ENCODE assay signal across 38 cellular contexts in the genomic region with DNA sequence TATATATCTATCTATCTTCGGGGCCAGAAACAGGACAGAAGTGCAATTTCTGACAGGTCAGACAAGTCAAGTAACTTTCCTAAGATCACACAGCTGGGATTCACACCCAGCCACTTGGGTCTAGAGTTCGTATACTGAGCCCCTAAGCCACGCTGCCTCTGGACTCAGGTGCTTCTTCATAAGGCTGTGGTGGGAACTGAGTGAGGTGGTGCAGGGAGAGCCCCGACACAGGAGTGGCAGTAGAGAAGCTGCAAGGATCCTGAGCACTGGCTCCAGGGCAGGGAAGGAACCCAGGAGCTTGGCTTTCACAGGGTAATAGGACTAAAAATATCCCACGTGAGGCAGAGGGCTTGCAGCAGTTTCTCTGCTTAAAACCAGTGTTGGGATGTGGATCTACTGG. TPM values are rescaled to one million over a fixed set of nuclear protein-coding genes. Genes with fewer than 3 reads are reported as not detected.
DNase-seq lines count a peak whose midpoint lies in the region; ATAC-seq and TF ChIP-seq lines count a peak whose summit lies in the region.
"Had no signal": no experiment of that assay in that cellular context is flagged by ENCODE, and none has a peak within 500 bp of the region (broad histone marks: within the 10 kb centered on the region; RNA-seq: fewer than 3 reads in every experiment).

No MANE protein-coding gene starts in this region.

- no peaks in the 10 kb centered on the region for H3K36me3 Mint-ChIP-seq in osteocyte (ENCODE audit: unreplicated experiment)
- H3K36me3 Mint-ChIP-seq: CD14-positive monocyte; CD4-positive, alpha-beta memory T cell; CD4-positive, CD25-positive, alpha-beta regulatory T cell; CD8-positive, alpha-beta memory T cell; CD8-positive, alpha-beta T cell had no signal

- peaks cover 7% of the 10 kb centered on the region for H3K9me3 Mint-ChIP-seq in osteocyte (ENCODE audit: unreplicated experiment)
- H3K9me3 Mint-ChIP-seq: CD4-positive, alpha-beta T cell; CD8-positive, alpha-beta T cell had no signal

- peaks cover 0 to 19% (median 0%) of the 10 kb centered on the region in 4 donors for H3K27me3 ChIP-seq in esophagus muscularis mucosa
- H3K27me3 ChIP-seq in left lung = peaks cover 0 to 18% of the 10 kb centered on the region in 2 donors
- H3K27me3 ChIP-seq in effector memory CD4-positive, alpha-beta T cell (replicated peaks; ENCODE audit: control insufficient read depth, insufficient read depth, low read length, poor library complexity, severe bottlenecking) = no peaks in the 10 kb centered on the region
- H3K27me3 ChIP-seq: BE2C; BLaER1; BLaER1 treated with 17β-estradiol and CSF1 and Interleukin-3, amounts not matched to agents 10 nM and 100 nM had no signal

- no peak for TF ChIP-seq EP300 in esophagus muscularis mucosa (IDR thresholded peaks at IDR 0.05)

- H3K27ac ChIP-seq in esophagus muscularis mucosa (replicated peaks in 1 of 4) = no peak overlapping the region
- H3K27ac ChIP-seq in left lung = no peak overlapping the region
- no peak overlapping the region for H3K27ac ChIP-seq in effector memory CD4-positive, alpha-beta T cell (ENCODE audit: insufficient read depth, low read length, poor library complexity, severe bottlenecking)
- H3K27ac ChIP-seq: 22Rv1; A549; BLaER1; BLaER1 treated with 17β-estradiol and CSF1 and Interleukin-3, amounts not matched to agents 10 nM and 100 nM; C4-2B had no signal

- H3K4me3 ChIP-seq in esophagus muscularis mucosa (no peak overlapping the region), left lung (no peak overlapping the region)
- H3K4me3 ChIP-seq in effector memory CD4-positive, alpha-beta T cell (ENCODE audit: insufficient read depth, low read depth, low read length, poor library complexity, severe bottlenecking) = no peak overlapping the region
- H3K4me3 ChIP-seq: A549; BLaER1; BLaER1 treated with 17β-estradiol and CSF1 and Interleukin-3, amounts not matched to agents 10 nM and 100 nM had no signal

- H3K27ac Mint-ChIP-seq in osteocyte (ENCODE audit: unreplicated experiment) = no peak overlapping the region
- H3K27ac Mint-ChIP-seq: B cell; CD14-positive monocyte; CD4-positive, alpha-beta memory T cell; CD4-positive, alpha-beta T cell; CD4-positive, CD25-positive, alpha-beta regulatory T cell; CD8-positive, alpha-beta T cell had no signal

- peaks cover 16% of the 10 kb centered on the region for H3K27me3 Mint-ChIP-seq in osteocyte (ENCODE audit: unreplicated experiment)

- no peaks in the 10 kb centered on the region for H3K4me1 Mint-ChIP-seq in osteocyte (ENCODE audit: unreplicated experiment)
- H3K4me1 Mint-ChIP-seq: B cell; CD14-positive monocyte; CD4-positive, alpha-beta memory T cell; CD4-positive, CD25-positive, alpha-beta regulatory T cell; CD8-positive, alpha-beta memory T cell had no signal

- H3K9me3 ChIP-seq in esophagus muscularis mucosa (peaks cover 0 to 7% (median 3%) of the 10 kb centered on the region in 4 donors), left lung (peaks cover 0 to 3% of the 10 kb centered on the region in 2 donors)
- no peaks in the 10 kb centered on the region for H3K9me3 ChIP-seq in effector memory CD4-positive, alpha-beta T cell (ENCODE audit: control insufficient read depth, low read length)
- H3K9me3 ChIP-seq: A549, BE2C, Caco-2 had no signal

- intact Hi-C loops in esophagus muscularis mucosa (cut with DNase I) = no loop called here
- intact Hi-C loops in posterior vena cava (cut with DNase I) = no loop called here
- intact Hi-C loops in left lung (cut with DNase I) = no loop called here

- no peak for ATAC-seq in left lung
- ATAC-seq: A549; CD8-positive, alpha-beta T cell had no signal

- no peak overlapping the region for H3K4me3 Mint-ChIP-seq in osteocyte (ENCODE audit: unreplicated experiment)
- H3K4me3 Mint-ChIP-seq: B cell; CD14-positive monocyte; CD4-positive, alpha-beta memory T cell; CD4-positive, alpha-beta T cell; CD4-positive, CD25-positive, alpha-beta regulatory T cell; CD8-positive, alpha-beta memory T cell; CD8-positive, alpha-beta T cell had no signal

- H3K4me1 ChIP-seq in esophagus muscularis mucosa (no peaks in the 10 kb centered on the region), left lung (no peaks in the 10 kb centered on the region)
- H3K4me1 ChIP-seq in effector memory CD4-positive, alpha-beta T cell (ENCODE audit: control insufficient read depth, insufficient read depth, low read length, poor library complexity, severe bottlenecking) = no peaks in the 10 kb centered on the region
- H3K4me1 ChIP-seq: A549; BE2C; BLaER1; BLaER1 treated with 17β-estradiol and CSF1 and Interleukin-3, amounts not matched to agents 10 nM and 100 nM; Caco-2 had no signal

- WGBS in esophagus muscularis mucosa = 66% methylated on average over 5 of the region's 5 CpGs

- DNase-seq in esophagus muscularis mucosa (ENCODE audit: extremely low spot score) (peak; percentile 47), islet precursor cell (peak; percentile 11), osteocyte (ENCODE audit: extremely low spot score, unreplicated experiment) (peak; percentile 66), posterior vena cava (ENCODE audit: low spot score) (peak; percentile 42), mesenteric fat pad (ENCODE audit: low spot score) (no peak), left lung (no peak), OCI-M2 (lab: John Stamatoyannopoulos, UW; ENCODE audit: unreplicated experiment) (no peak)
- DNase-seq in effector memory CD4-positive, alpha-beta T cell = no peak
- DNase-seq: 8988T; ACHN; AML-193; BE2C; C1 segment of cervical spinal cord; Calu3; CD4-positive, alpha-beta memory T cell; CD4-positive, alpha-beta T cell; CD4-positive, CD25-positive, alpha-beta regulatory T cell; CD8-positive, alpha-beta memory T cell; CD8-positive, alpha-beta T cell; COR-L47; DMS 273 treated with DMSO at 0.1 percent for 48 hours; DMS153; DMS53; DMS79; DMS79 treated with DMSO at 0.1 percent for 48 hours; DND-41; EL had no signal

- H3K36me3 ChIP-seq in esophagus muscularis mucosa = no peaks in the 10 kb centered on the region
- no peaks in the 10 kb centered on the region for H3K36me3 ChIP-seq in left lung
- no peaks in the 10 kb centered on the region for H3K36me3 ChIP-seq in effector memory CD4-positive, alpha-beta T cell (ENCODE audit: control insufficient read depth, insufficient read depth, low read length)
- H3K36me3 ChIP-seq: BE2C; BLaER1; BLaER1 treated with 17β-estradiol and CSF1 and Interleukin-3, amounts not matched to agents 10 nM and 100 nM had no signal

- no peak for TF ChIP-seq POLR2A in esophagus muscularis mucosa (IDR thresholded peaks at IDR 0.05; ENCODE audit: low read depth)

- no peak for TF ChIP-seq CTCF in esophagus muscularis mucosa (IDR thresholded peaks at IDR 0.05)
- no peak for TF ChIP-seq CTCF in osteocyte (IDR thresholded peaks at IDR 0.05)
- no peak for TF ChIP-seq CTCF in left lung (IDR thresholded peaks at IDR 0.05)

RNA-seq across cellular contexts. Expression of a gene that starts 33.8 kb away (rescaled TPM):
- total RNA-seq in esophagus muscularis mucosa = not detected
- total RNA-seq in osteocyte = not detected in 2 replicates
- total RNA-seq in posterior vena cava = not detected
- not detected for total RNA-seq in mesenteric fat pad
- not detected for total RNA-seq in left lung
- total RNA-seq: A172; A673; B cell; Caco-2; Calu3; CD4-positive, alpha-beta memory T cell; CD4-positive, alpha-beta T cell; CD4-positive, CD25-positive, alpha-beta regulatory T cell; CD8-positive, alpha-beta memory T cell; CD8-positive, alpha-beta T cell; Daoy had no signal

RNA-seq across cellular contexts. Expression of a gene that starts 48.9 kb away (rescaled TPM):
- total RNA-seq in esophagus muscularis mucosa (1 to 10 TPM in 2 of 4 donors, under 1 TPM in 2; 0.42 to 2.0 (median 0.95) TPM), osteocyte (0.86 and 1.7 TPM in 2 replicates), posterior vena cava (not detected), mesenteric fat pad (not detected), left lung (under 1 TPM; 0.39 to 0.58 TPM)
- total RNA-seq: B cell; CD4-positive, alpha-beta memory T cell; CD4-positive, alpha-beta T cell; CD4-positive, CD25-positive, alpha-beta regulatory T cell had no signal

Comparison
In these comparisons a context has a peak if more than half of its experiments do, and no peak if none do; other contexts are left out.
1. DNase-seq: peak in esophagus muscularis mucosa (single experiment), islet precursor cell (single experiment), osteocyte (single experiment) and posterior vena cava (single experiment); none in mesenteric fat pad (single experiment), left lung (0 of 2), effector memory CD4-positive, alpha-beta T cell (0 of 3) and OCI-M2 (single experiment).